In genomic region chrY:19502169-19503091, GRCh38 we compare ENCODE assay signal across 12 cellular contexts.
DNase-seq lines count a peak whose midpoint lies in the region; ATAC-seq and TF ChIP-seq lines count a peak whose summit lies in the region.
"Had no signal": no experiment of that assay in that cellular context is flagged by ENCODE, and none has a peak within 500 bp of the region (broad histone marks: within the 10 kb centered on the region; RNA-seq: fewer than 3 reads in every experiment).

No MANE protein-coding gene starts in this region.

- peaks cover 22% of the 10 kb centered on the region for H3K4me1 Mint-ChIP-seq in CD14-positive monocyte
- H3K4me1 Mint-ChIP-seq in activated naive CD4-positive, alpha-beta T cell treated with anti-CD3 and anti-CD28 coated beads, Interleukin-2, amount 50 U/mL, for 24 hours, result peaks cover 45% of the 10 kb centered on the region

- no peak for DNase-seq in CD14-positive monocyte (ENCODE audit: low spot score)
- no peak for DNase-seq in tibial nerve (ENCODE audit: low spot score in 2 of 2)
- DNase-seq in HT-29 (ENCODE audit: low spot score), result no peak
- DNase-seq in GM19238 (ENCODE audit: insufficient read length, low spot score), result no peak
- DNase-seq: NCI-H2081, posterior cingulate gyrus had no signal

- TF ChIP-seq POLR2A in tibial nerve (IDR thresholded peaks at IDR 0.05), result no peak

- H3K4me3 ChIP-seq in mucosa of stomach (ENCODE audit: low read length) (peak overlapping the region; percentile 8), tibial nerve (peak overlapping the region in 2 of 4 donors; percentile 7 to 12)
- H3K4me3 ChIP-seq: SJSA1 had no signal

- no peaks in the 10 kb centered on the region for H3K36me3 Mint-ChIP-seq in CD14-positive monocyte
- no peaks in the 10 kb centered on the region for H3K36me3 Mint-ChIP-seq in activated naive CD4-positive, alpha-beta T cell treated with anti-CD3 and anti-CD28 coated beads, Interleukin-2, amount 50 U/mL, for 24 hours

- intact Hi-C loops in CD14-positive monocyte (cut with micrococcal nuclease), result no loop called here

- no peaks in the 10 kb centered on the region for H3K36me3 ChIP-seq in mucosa of stomach (ENCODE audit: control insufficient read depth, insufficient read depth, low read length)
- no peaks in the 10 kb centered on the region for H3K36me3 ChIP-seq in tibial nerve
- H3K36me3 ChIP-seq: SJSA1 had no signal

- TF ChIP-seq CTCF in CD14-positive monocyte (IDR thresholded peaks at IDR 0.05) (no peak), tibial nerve (IDR thresholded peaks at IDR 0.05) (no peak)

- peak; percentile 31 for ATAC-seq in HG02938 (IDR thresholded peaks at IDR 0.05; ENCODE audit: unreplicated experiment)
- ATAC-seq in GM21825 (IDR thresholded peaks at IDR 0.05; ENCODE audit: unreplicated experiment), result no peak

- H3K4me1 ChIP-seq in mucosa of stomach (ENCODE audit: control insufficient read depth, insufficient read depth, low read length) (no peaks in the 10 kb centered on the region), tibial nerve (no peaks in the 10 kb centered on the region)
- H3K4me1 ChIP-seq: SJSA1 had no signal

- H3K27me3 Mint-ChIP-seq in CD14-positive monocyte (ENCODE audit: low read depth in 3 of 3), result peaks cover 0 to 11% (median 6%) of the 10 kb centered on the region in 3 donors
- H3K27me3 Mint-ChIP-seq in activated naive CD4-positive, alpha-beta T cell treated with anti-CD3 and anti-CD28 coated beads, Interleukin-2, amount 50 U/mL, for 24 hours, result no peaks in the 10 kb centered on the region

- no peak for TF ChIP-seq EP300 in tibial nerve (IDR thresholded peaks at IDR 0.05)

- peak overlapping the region in 1 of 7 donors; percentile 50 for H3K27ac Mint-ChIP-seq in CD14-positive monocyte
- peak overlapping the region; percentile 95 for H3K27ac Mint-ChIP-seq in activated naive CD4-positive, alpha-beta T cell treated with anti-CD3 and anti-CD28 coated beads, Interleukin-2, amount 50 U/mL, for 24 hours

- peaks cover 0 to 3% (median 0%) of the 10 kb centered on the region in 7 donors for H3K9me3 Mint-ChIP-seq in CD14-positive monocyte
- no peaks in the 10 kb centered on the region for H3K9me3 Mint-ChIP-seq in activated naive CD4-positive, alpha-beta T cell treated with anti-CD3 and anti-CD28 coated beads, Interleukin-2, amount 50 U/mL, for 24 hours

- H3K9ac ChIP-seq in mucosa of stomach (ENCODE audit: low read length), result peak overlapping the region; percentile 34

- H3K27me3 ChIP-seq in mucosa of stomach (ENCODE audit: control insufficient read depth, insufficient read depth, low read length) (no peaks in the 10 kb centered on the region), tibial nerve (no peaks in the 10 kb centered on the region)
- H3K27me3 ChIP-seq: SJSA1 had no signal

- H3K4me3 Mint-ChIP-seq in CD14-positive monocyte, result peak overlapping the region; percentile 82 to 89
- peak overlapping the region; percentile 91 for H3K4me3 Mint-ChIP-seq in activated naive CD4-positive, alpha-beta T cell treated with anti-CD3 and anti-CD28 coated beads, Interleukin-2, amount 50 U/mL, for 24 hours

- WGBS in tibial nerve, 2 donors, result 24% methylated on average over 24 of the region's 40 CpGs; no CpG with 5 or more reads in 1 of the 2 donors

- H3K9me3 ChIP-seq in mucosa of stomach (ENCODE audit: control insufficient read depth, low read length) (no peaks in the 10 kb centered on the region), tibial nerve (no peaks in the 10 kb centered on the region)
- H3K9me3 ChIP-seq: SJSA1 had no signal

- no peak overlapping the region for H3K27ac ChIP-seq in tibial nerve
- H3K27ac ChIP-seq: SJSA1, VCaP had no signal
